25 cellular contexts compared by ENCODE assay signal in genomic region chr12:25284024-25284423, GRCh38.
"Had no signal": no experiment of that assay in that cellular context is flagged by ENCODE, and none has a peak within 500 bp of the region (broad histone marks: within the 10 kb centered on the region; RNA-seq: fewer than 3 reads in every experiment).

No MANE protein-coding gene starts in this region.

- H3K27me3 Mint-ChIP-seq: stimulated activated naive B cell treated with anti-CD40 and anti-IgM and Interleukin-4, amounts not matched to agents 10 μg/mL and 1 μg/mL and 100 μg/mL, for 72 hours had no signal

- H3K4me3 ChIP-seq: left lung, lower lobe of right lung, pancreas, prostate gland, stomach, thyroid gland, upper lobe of right lung had no signal

- H3K4me3 Mint-ChIP-seq: activated CD8-positive, alpha-beta memory T cell treated with anti-CD3 and anti-CD28 coated beads, Interleukin-2, amount 10 ng/mL, durations not matched to agents 7 days and 5 days; activated CD8-positive, alpha-beta T cell treated with anti-CD3 and anti-CD28 coated beads, Interleukin-2, amount 10 ng/mL, durations not matched to agents 7 days and 5 days; nephron progenitor cell; stimulated activated naive B cell treated with anti-CD40 and anti-IgM and Interleukin-4, amounts not matched to agents 10 μg/mL and 1 μg/mL and 100 μg/mL, for 72 hours; WTC11 had no signal

- H3K9me3 ChIP-seq: lower lobe of right lung, neutrophil, pancreas, prostate gland, stomach, thyroid gland, upper lobe of right lung had no signal

- ATAC-seq: activated CD8-positive, alpha-beta memory T cell treated with anti-CD3 and anti-CD28 coated beads, Interleukin-2, amount 10 ng/mL, durations not matched to agents 7 days and 5 days; activated CD8-positive, alpha-beta T cell treated with anti-CD3 and anti-CD28 coated beads, Interleukin-2, amount 10 ng/mL, durations not matched to agents 7 days and 5 days; activated naive CD4-positive, alpha-beta T cell treated with anti-CD3 and anti-CD28 coated beads, Interleukin-2, amount 50 U/mL, for 72 hours; left lung; lower lobe of right lung; pancreas; stimulated activated naive B cell treated with anti-CD40 and anti-IgM and Interleukin-4, amounts not matched to agents 10 μg/mL and 1 μg/mL and 100 μg/mL, for 72 hours; upper lobe of right lung; WTC11 had no signal

- DNase-seq: activated CD4-positive, alpha-beta T cell treated with anti-CD3 and anti-CD28 coated beads for 1 hour; activated CD8-positive, alpha-beta memory T cell treated with anti-CD3 and anti-CD28 coated beads, Interleukin-2, amount 10 ng/mL, durations not matched to agents 7 days and 5 days; activated CD8-positive, alpha-beta T cell treated with anti-CD3 and anti-CD28 coated beads, Interleukin-2, amount 10 ng/mL, durations not matched to agents 7 days and 5 days; activated naive CD4-positive, alpha-beta T cell; activated T-cell treated with anti-CD3 and anti-CD28 coated beads, Interleukin-2, amount 50 U/mL, for 48 hours; dermis blood vessel endothelial cell; effector CD4-positive, alpha-beta T cell; head of caudate nucleus; kidney glomerular epithelial cell; left lung; lower lobe of right lung; nephron progenitor cell; pancreas; stimulated activated CD4-positive, alpha-beta T cell treated with anti-CD3 and anti-CD28 coated beads, Interleukin-15, amount 100 ng/mL, for 24 hours; stimulated activated CD4-positive, alpha-beta T cell treated with anti-CD3 and anti-CD28 coated beads, Interleukin-2, amount 100 ng/mL, for 24 hours; stimulated activated naive B cell treated with anti-CD40 and anti-IgM and Interleukin-4, amounts not matched to agents 10 μg/mL and 1 μg/mL and 100 μg/mL, for 72 hours; stomach; T-helper 2 cell; thyroid gland; upper lobe of right lung had no signal

- H3K36me3 ChIP-seq: left lung, lower lobe of right lung, neutrophil, pancreas, prostate gland, stomach, thyroid gland, upper lobe of right lung had no signal

- H3K4me1 ChIP-seq: left lung, pancreas, prostate gland, thyroid gland, upper lobe of right lung had no signal

- H3K27ac Mint-ChIP-seq: activated CD8-positive, alpha-beta memory T cell treated with anti-CD3 and anti-CD28 coated beads, Interleukin-2, amount 10 ng/mL, durations not matched to agents 7 days and 5 days; activated CD8-positive, alpha-beta T cell treated with anti-CD3 and anti-CD28 coated beads, Interleukin-2, amount 10 ng/mL, durations not matched to agents 7 days and 5 days; activated naive CD4-positive, alpha-beta T cell treated with anti-CD3 and anti-CD28 coated beads, Interleukin-2, amount 50 U/mL, for 72 hours; nephron progenitor cell; stimulated activated naive B cell treated with anti-CD40 and anti-IgM and Interleukin-4, amounts not matched to agents 10 μg/mL and 1 μg/mL and 100 μg/mL, for 72 hours; WTC11 had no signal

- H3K27me3 ChIP-seq: left lung, neutrophil, pancreas, stomach, thyroid gland, upper lobe of right lung had no signal

- H3K36me3 Mint-ChIP-seq: activated CD8-positive, alpha-beta memory T cell treated with anti-CD3 and anti-CD28 coated beads, Interleukin-2, amount 10 ng/mL, durations not matched to agents 7 days and 5 days; activated naive CD4-positive, alpha-beta T cell treated with anti-CD3 and anti-CD28 coated beads, Interleukin-2, amount 50 U/mL, for 72 hours; stimulated activated naive B cell treated with anti-CD40 and anti-IgM and Interleukin-4, amounts not matched to agents 10 μg/mL and 1 μg/mL and 100 μg/mL, for 72 hours had no signal

- H3K4me1 Mint-ChIP-seq: nephron progenitor cell, WTC11 had no signal

- H3K27ac ChIP-seq: epithelial cell of prostate, left lung, lower lobe of right lung, neutrophil, pancreas, prostate gland, thyroid gland, upper lobe of right lung had no signal
